In the genomic region with DNA sequence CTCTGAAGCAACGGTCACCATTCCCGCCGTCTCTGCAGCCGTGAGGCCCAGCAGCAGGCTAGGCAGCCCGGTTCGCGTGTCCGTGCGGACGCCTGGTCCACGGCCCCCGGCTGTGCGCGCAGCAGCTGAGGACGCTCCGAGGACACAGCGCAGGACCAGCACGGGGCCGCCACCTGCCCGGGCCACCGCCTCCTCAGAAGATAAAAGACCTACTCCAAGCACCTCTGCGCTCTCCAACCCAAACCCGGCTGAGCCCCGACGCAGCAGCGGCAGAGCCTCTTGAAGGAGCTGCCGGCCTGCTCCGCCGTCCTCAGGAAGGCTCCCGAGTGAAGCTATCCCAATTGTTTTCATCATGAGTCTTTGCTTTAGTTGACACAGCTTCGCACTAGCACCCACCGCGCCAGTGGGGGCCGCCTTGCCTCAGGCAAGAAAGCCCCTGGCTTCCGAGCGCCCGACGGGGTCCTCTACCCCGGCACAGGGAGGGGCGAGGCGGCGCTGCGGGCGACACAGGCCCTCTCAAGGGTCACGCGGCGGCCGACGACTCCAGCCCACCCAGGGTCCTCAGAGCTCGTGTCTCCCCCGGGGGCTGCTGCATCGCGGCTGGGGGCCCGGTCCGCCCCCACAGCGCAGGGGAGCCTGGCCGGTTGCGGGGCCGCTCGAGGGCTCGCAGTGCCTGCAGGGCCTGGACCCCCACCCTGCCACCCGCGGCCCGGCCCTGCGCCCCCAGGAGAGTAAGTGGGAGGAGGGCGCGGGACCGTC, we compare ENCODE assay signal across 9 cellular contexts. TPM values are rescaled to one million over a fixed set of nuclear protein-coding genes. Genes with fewer than 3 reads are reported as not detected.
A peak's percentile ranks its signal among the peaks of the same experiment; 100 is the strongest.
DNase-seq lines count a peak whose midpoint lies in the region; ATAC-seq, FAIRE-seq and TF ChIP-seq lines count a peak whose summit lies in the region.
"Had no signal": no experiment of that assay in that cellular context is flagged by ENCODE, and none has a peak within 500 bp of the region (broad histone marks: within the 10 kb centered on the region; RNA-seq: fewer than 3 reads in every experiment).

No MANE protein-coding gene starts in this region.

- FAIRE-seq in GM12892 (lab: Jason Lieb, UNC): no peak
- FAIRE-seq: endometrium had no signal

- TF ChIP-seq CTCF in activated B cell treated with CpG ODN at 0.5 μM for 24 hours (IDR thresholded peaks at IDR 0.05) (no peak), foreskin fibroblast (IDR thresholded peaks at IDR 0.05; ENCODE audit: low read depth, low read length) (no peak), ovary (IDR thresholded peaks at IDR 0.05) (no peak)

- peak overlapping the region; percentile 65 for H3K4me3 Mint-ChIP-seq in T-helper 1 cell treated with Interleukin-12 subunit alpha and Interleukin-12 subunit beta and Interleukin-4 antibody, amounts not matched to agents 30 μg/mL and 1 μg/mL, for 36 hours
- peak overlapping the region; percentile 91 for H3K4me3 Mint-ChIP-seq in activated B cell treated with CpG ODN at 0.5 μM for 24 hours

- H3K4me1 ChIP-seq in ovary (ENCODE audit: insufficient read depth): peaks cover 1% of the 10 kb centered on the region

- H3K36me3 ChIP-seq in ovary: no peaks in the 10 kb centered on the region

- CTCF ChIA-PET in activated B cell treated with CpG ODN at 0.5 μM for 24 hours (lab: Charles Lee): interaction anchor here (1.7 to 5.7 kb wide), 3 partner anchors 34 to 58 kb away, joined by 5 to 31 read pairs (median 6); no protein-coding TSS in a partner anchor

- POLR2A ChIA-PET in activated B cell treated with CpG ODN at 0.5 μM for 24 hours (lab: Charles Lee): interaction anchor here (0.7 to 7.7 kb wide), 9 partner anchors 9 to 52 kb away, joined by 3 to 148 read pairs (median 4); a partner anchor contains a TSS

- no peak for TF ChIP-seq POLR2A in ovary (IDR thresholded peaks at IDR 0.05)
- no peak for TF ChIP-seq POLR2A in GM12892 (IDR thresholded peaks at IDR 0.05; ENCODE audit: low read depth, low read length)

- H3K27ac Mint-ChIP-seq in T-helper 1 cell treated with Interleukin-12 subunit alpha and Interleukin-12 subunit beta and Interleukin-4 antibody, amounts not matched to agents 30 μg/mL and 1 μg/mL, for 36 hours: peak overlapping the region; percentile 75
- peak overlapping the region; percentile 78 for H3K27ac Mint-ChIP-seq in activated B cell treated with CpG ODN at 0.5 μM for 24 hours

- DNase-seq in T-helper 1 cell (no peak), activated B cell treated with CpG ODN at 0.5 μM for 24 hours (peak; percentile 45), foreskin fibroblast (peak; percentile 25 to 67), ovary (peak; percentile 52 to 67 (median 60)), GM12892 (ENCODE audit: insufficient read length) (no peak), cerebellar nuclear complex (lab: John Stamatoyannopoulos, UW) (no peak)

- WGBS in ovary, 3 donors: 5 to 9% (median 8%) methylated on average over 46 to 68 of the region's 68 CpGs

- peaks cover 14% of the 10 kb centered on the region for H3K4me1 Mint-ChIP-seq in T-helper 1 cell treated with Interleukin-12 subunit alpha and Interleukin-12 subunit beta and Interleukin-4 antibody, amounts not matched to agents 30 μg/mL and 1 μg/mL, for 36 hours (ENCODE audit: low read depth)
- peaks cover 68% of the 10 kb centered on the region for H3K4me1 Mint-ChIP-seq in activated B cell treated with CpG ODN at 0.5 μM for 24 hours

- no peak for TF ChIP-seq EP300 in ovary (IDR thresholded peaks at IDR 0.05)

- no peaks in the 10 kb centered on the region for H3K9me3 ChIP-seq in ovary

- H3K27ac ChIP-seq in ovary: peak overlapping the region; percentile 96 to 99

- peak overlapping the region; percentile 61 to 66 for H3K4me3 ChIP-seq in foreskin fibroblast (ENCODE audit: low read depth in 1 of 2, low read length in 2 of 2)
- peak overlapping the region; percentile 69 for H3K4me3 ChIP-seq in ovary

- no peaks in the 10 kb centered on the region for H3K9me3 Mint-ChIP-seq in T-helper 1 cell treated with Interleukin-12 subunit alpha and Interleukin-12 subunit beta and Interleukin-4 antibody, amounts not matched to agents 30 μg/mL and 1 μg/mL, for 36 hours
- no peaks in the 10 kb centered on the region for H3K9me3 Mint-ChIP-seq in activated B cell treated with CpG ODN at 0.5 μM for 24 hours

- peak; percentile 0 for ATAC-seq in HG03097 (IDR thresholded peaks at IDR 0.05; ENCODE audit: low FRiP score, unreplicated experiment)
- ATAC-seq in activated B cell treated with CpG ODN at 0.5 μM for 24 hours (ENCODE audit: low read depth): no peak

- intact Hi-C loops in activated B cell treated with CpG ODN at 0.5 μM for 24 hours (cut with micrococcal nuclease): loop anchor here (5.0 to 10.0 kb wide), 3 partner anchors 35 to 1287 kb away; a partner anchor contains a TSS
- intact Hi-C loops in ovary (cut with DNase I): loop anchor here in 1 of 4 donors (2.0 kb wide), 1 partner anchor 15 kb away; no protein-coding TSS in a partner anchor

- no peaks in the 10 kb centered on the region for H3K27me3 ChIP-seq in ovary

- H3K36me3 Mint-ChIP-seq in T-helper 1 cell treated with Interleukin-12 subunit alpha and Interleukin-12 subunit beta and Interleukin-4 antibody, amounts not matched to agents 30 μg/mL and 1 μg/mL, for 36 hours (ENCODE audit: low read depth): peaks cover 8% of the 10 kb centered on the region
- peaks cover 29% of the 10 kb centered on the region for H3K36me3 Mint-ChIP-seq in activated B cell treated with CpG ODN at 0.5 μM for 24 hours (ENCODE audit: low read depth)

- H3K27me3 Mint-ChIP-seq in T-helper 1 cell treated with Interleukin-12 subunit alpha and Interleukin-12 subunit beta and Interleukin-4 antibody, amounts not matched to agents 30 μg/mL and 1 μg/mL, for 36 hours (ENCODE audit: low read depth): no peaks in the 10 kb centered on the region
- no peaks in the 10 kb centered on the region for H3K27me3 Mint-ChIP-seq in activated B cell treated with CpG ODN at 0.5 μM for 24 hours

RNA-seq across cellular contexts. Expression of a gene that starts 16.9 kb away (rescaled TPM):
- total RNA-seq in activated B cell treated with CpG ODN at 0.5 μM for 24 hours: 6.2 and 6.9 TPM in 2 replicates
- 10 to 100 TPM in 3 of 7 donors, 1 to 10 TPM in 4; 6.1 to 20.1 (median 8.4) TPM for total RNA-seq in ovary
- 10 to 100 TPM in 1 of 2 donors, 1 to 10 TPM in 1; 7.9 to 25.0 TPM for polyA plus RNA-seq in ovary
- polyA plus RNA-seq in GM12892 (2012; ENCODE audit: missing spikeins): 4.1 TPM

RNA-seq across cellular contexts. Expression of a gene that starts 44.5 kb away (rescaled TPM):
- total RNA-seq in activated B cell treated with CpG ODN at 0.5 μM for 24 hours: not detected in 2 replicates
- 1 to 10 TPM in 6 of 7 donors, not detected in 1; 1.3 to 5.2 (median 2.8) TPM for total RNA-seq in ovary
- under 1 TPM in 1 of 2 donors, not detected in 1; 0.64 TPM for polyA plus RNA-seq in ovary
- polyA plus RNA-seq in GM12892 (2012; ENCODE audit: missing spikeins): not detected

RNA-seq across cellular contexts. Expression of a gene that starts 52.1 kb away (rescaled TPM):
- total RNA-seq in activated B cell treated with CpG ODN at 0.5 μM for 24 hours (21.2 and 24.5 TPM in 2 replicates), ovary (10 to 100 TPM in 6 of 7 donors, 1 to 10 TPM in 1; 9.0 to 15.2 (median 10.5) TPM)
- 1 to 10 TPM; 6.7 to 6.8 TPM for polyA plus RNA-seq in ovary
- 10.9 TPM for polyA plus RNA-seq in GM12892 (2012; ENCODE audit: missing spikeins)

Comparison
In these comparisons a context has a peak if more than half of its experiments do, and no peak if none do; other contexts are left out.
1. DNase-seq: peak in activated B cell treated with CpG ODN at 0.5 μM for 24 hours (single experiment), foreskin fibroblast (2 of 2) and ovary (5 of 5); none in T-helper 1 cell (0 of 5), GM12892 (single experiment) and cerebellar nuclear complex (0 of 2).